8 cellular contexts compared by ENCODE assay signal in the genomic region with DNA sequence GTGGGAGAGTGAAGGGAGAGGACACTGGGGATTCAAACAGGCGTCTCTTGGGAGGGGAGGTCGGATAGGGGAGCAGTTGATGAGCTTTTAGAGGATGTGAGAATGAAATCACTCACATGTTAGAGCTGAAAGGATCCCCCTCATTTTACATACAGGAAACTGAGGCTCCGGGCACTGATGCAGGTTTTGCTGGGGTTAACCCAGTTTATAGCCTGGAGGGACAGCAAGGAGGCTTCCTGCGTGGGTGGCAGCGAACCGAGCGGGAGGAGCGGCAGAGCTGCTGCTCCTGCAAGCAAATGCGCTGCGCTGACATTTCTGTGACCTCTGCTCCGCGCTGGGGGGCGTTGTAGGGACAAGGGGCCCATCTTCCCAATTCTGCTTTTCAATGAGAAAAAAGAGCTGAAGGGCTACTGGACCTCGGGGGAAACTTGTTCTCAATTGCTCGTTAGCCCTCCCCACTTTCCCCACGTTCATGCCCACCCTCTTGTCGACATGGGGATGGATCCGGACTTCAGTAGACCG. TPM values are rescaled to one million over a fixed set of nuclear protein-coding genes. Genes with fewer than 3 reads are reported as not detected.
DNase-seq lines count a peak whose midpoint lies in the region; ATAC-seq, FAIRE-seq and TF ChIP-seq lines count a peak whose summit lies in the region.

No MANE protein-coding gene starts in this region.

- peaks cover 98% of the 10 kb centered on the region for H3K27me3 ChIP-seq in CD4-positive, alpha-beta T cell (ENCODE audit: control insufficient read depth, insufficient read depth, low read length)
- H3K27me3 ChIP-seq in GM12878 (replicated peaks in 1 of 2; ENCODE audit: control insufficient read depth in 2 of 2, insufficient read depth in 2 of 2, low read length in 1 of 2), result peaks cover 0 to 7% of the 10 kb centered on the region in 2 experiments

- H3K9me3 ChIP-seq in CD4-positive, alpha-beta T cell (ENCODE audit: control insufficient read depth, low read length), result peaks cover 9% of the 10 kb centered on the region
- H3K9me3 ChIP-seq in GM12878 (replicated peaks; ENCODE audit: control insufficient read depth, insufficient read depth, low read length), result no peaks in the 10 kb centered on the region; the same call in 2 of the 3 replicates

- H3K27ac ChIP-seq in CD4-positive, alpha-beta T cell (ENCODE audit: low read depth, low read length), result no peak overlapping the region
- peak overlapping the region; percentile 62 for H3K27ac ChIP-seq in GM12878 (ENCODE audit: control insufficient read depth, insufficient read depth)

- no peak for DNase-seq in CD4-positive, alpha-beta T cell
- DNase-seq in GM12878 (ENCODE audit: low read depth, low spot score), result peak; percentile 65
- DNase-seq in stimulated activated effector memory CD8-positive, alpha-beta T cell treated with anti-CD3 and anti-CD28 coated beads, Interleukin-12 subunit alpha, Interleukin-12 subunit beta, amount 100 ng/mL, for 72 hours (ENCODE audit: low spot score in 2 of 2), result peak in 1 of 2 donors; percentile 53
- no peak for DNase-seq in glomerular visceral epithelial cell (ENCODE audit: extremely low spot score)
- no peak for DNase-seq in stimulated activated CD4-positive, alpha-beta T cell treated with anti-CD3 and anti-CD28 coated beads, Interleukin-4, amount 100 ng/mL, for 1 hour
- no peak for DNase-seq in activated CD4-positive, CD25-positive, alpha-beta regulatory T cell treated with anti-CD3 and anti-CD28 coated beads, Interleukin-2, amount 50 U/mL, for 72 hours

- peaks cover 7% of the 10 kb centered on the region for H3K4me1 ChIP-seq in GM12878 (ENCODE audit: control insufficient read depth, insufficient read depth, low read length)

- H3K4me3 Mint-ChIP-seq in CD4-positive, alpha-beta T cell, result peak overlapping the region; percentile 63
- H3K4me3 Mint-ChIP-seq in stimulated activated effector memory CD8-positive, alpha-beta T cell treated with anti-CD3 and anti-CD28 coated beads, Interleukin-12 subunit alpha, Interleukin-12 subunit beta, amount 100 ng/mL, for 72 hours, result peak overlapping the region; percentile 91

- H3K27ac Mint-ChIP-seq in CD4-positive, alpha-beta T cell, result no peak overlapping the region
- no peak overlapping the region for H3K27ac Mint-ChIP-seq in stimulated activated effector memory CD8-positive, alpha-beta T cell treated with anti-CD3 and anti-CD28 coated beads, Interleukin-12 subunit alpha, Interleukin-12 subunit beta, amount 100 ng/mL, for 72 hours

- TF ChIP-seq POLR2A in GM12878 (IDR thresholded peaks at IDR 0.05; ENCODE audit: low read depth, low read length), result no peak; the same call in 1 of the 2 replicates

- intact Hi-C loops in CD4-positive, alpha-beta T cell (cut with DNase I, micrococcal nuclease), result no loop called here
- intact Hi-C loops in GM12878 (cut with micrococcal nuclease; ENCODE audit: unreplicated experiment), result no loop called here

- peak overlapping the region; percentile 80 for H3K4me3 ChIP-seq in GM12878

- POLR2A ChIA-PET in CD4-positive, alpha-beta T cell (lab: Charles Lee), result interaction anchor here (2.4 kb wide), 1 partner anchor 231 kb away, joined by 5 read pairs; a partner anchor contains a TSS
- POLR2A ChIA-PET in GM12878 (lab: Charles Lee), result interaction anchor here (1.0 to 4.6 kb wide), 14 partner anchors 188 to 285 kb away, joined by 3 to 55 read pairs (median 8); a partner anchor contains a TSS

- TF ChIP-seq RAD21 in GM12878 (IDR thresholded peaks at IDR 0.05; ENCODE audit: insufficient read depth, low read depth, low read length), result peak; percentile 0; the same call in 1 of the 2 replicates

- CTCF ChIA-PET in CD4-positive, alpha-beta T cell (lab: Charles Lee), result no interaction called here
- CTCF ChIA-PET in GM12878 (lab: Yijun Ruan, JAX), result interaction anchor here (0.8 to 13.9 kb wide), 11 partner anchors 110 to 557 kb away, joined by 3 to 221 read pairs (median 4); a partner anchor contains a TSS

- no peaks in the 10 kb centered on the region for H4K20me1 ChIP-seq in GM12878 (ENCODE audit: control insufficient read depth, insufficient read depth)

- H3K79me2 ChIP-seq in GM12878 (ENCODE audit: control insufficient read depth, insufficient read depth, low read length), result no peaks in the 10 kb centered on the region

- H3K9ac ChIP-seq in GM12878 (ENCODE audit: control insufficient read depth, insufficient read depth, low read length), result peak overlapping the region; percentile 60

- TF ChIP-seq EP300 in GM12878 (IDR thresholded peaks at IDR 0.05; ENCODE audit: borderline replicate concordance in 1 of 2, control insufficient read depth in 1 of 2, low read depth in 2 of 2, low read length in 2 of 2), result peak; percentile 33 to 34; a peak in 1 of 4 replicates

- no peaks in the 10 kb centered on the region for H3K36me3 ChIP-seq in GM12878 (ENCODE audit: control insufficient read depth in 2 of 2, insufficient read depth in 2 of 2, low read length in 1 of 2)

- peak overlapping the region; percentile 99 for H3K4me2 ChIP-seq in GM12878 (ENCODE audit: control insufficient read depth, insufficient read depth)

- FAIRE-seq in GM12878 (lab: Jason Lieb, UNC), result no peak

- SMC1A ChIA-PET in GM12878 (lab: Charles Lee; ENCODE audit: uncharacterized antibody, unreplicated experiment), result interaction anchor here (0.6 to 10.6 kb wide), 29 partner anchors 11 to 1316 kb away, joined by 3 to 124 read pairs (median 4); a partner anchor contains a TSS

- peaks cover 3% of the 10 kb centered on the region for H3K9me3 Mint-ChIP-seq in CD4-positive, alpha-beta T cell
- H3K9me3 Mint-ChIP-seq in stimulated activated effector memory CD8-positive, alpha-beta T cell treated with anti-CD3 and anti-CD28 coated beads, Interleukin-12 subunit alpha, Interleukin-12 subunit beta, amount 100 ng/mL, for 72 hours, result no peaks in the 10 kb centered on the region

- WGBS in GM12878 (ENCODE audit: insufficient coverage, insufficient replicate concordance, low lambda C conversion rate, missing lambda C conversion rate), result under 1% methylated on average over 19 of the region's 19 CpGs

- BruUV-seq in GM12878 (replicated peaks; lab: Mats Ljungman, UMichigan), result no TSS peak

- H2AFZ ChIP-seq in GM12878 (ENCODE audit: control insufficient read depth, low read depth, low read length), result peak overlapping the region; percentile 67

- peaks cover 80% of the 10 kb centered on the region for H3K4me1 Mint-ChIP-seq in CD4-positive, alpha-beta T cell (ENCODE audit: low read depth)
- peaks cover 55% of the 10 kb centered on the region for H3K4me1 Mint-ChIP-seq in stimulated activated effector memory CD8-positive, alpha-beta T cell treated with anti-CD3 and anti-CD28 coated beads, Interleukin-12 subunit alpha, Interleukin-12 subunit beta, amount 100 ng/mL, for 72 hours

- in situ Hi-C loops in GM12878 (cut with MboI), result no loop called here

- RAD21 ChIA-PET in GM12878 (lab: Charles Lee; ENCODE audit: unreplicated experiment), result interaction anchor here (0.6 to 4.1 kb wide), 16 partner anchors 31 to 573 kb away, joined by 3 to 38 read pairs (median 4); a partner anchor contains a TSS

- peaks cover 100% of the 10 kb centered on the region for H3K27me3 Mint-ChIP-seq in CD4-positive, alpha-beta T cell

- no peak for ATAC-seq in CD4-positive, alpha-beta T cell (ENCODE audit: poor library complexity)
- ATAC-seq in GM19023 (IDR thresholded peaks at IDR 0.05; ENCODE audit: unreplicated experiment) (peak; percentile 21), HG03280 (IDR thresholded peaks at IDR 0.05; ENCODE audit: unreplicated experiment) (peak; percentile 7), GM12878 (peak; percentile 23)
- ATAC-seq in stimulated activated effector memory CD8-positive, alpha-beta T cell treated with anti-CD3 and anti-CD28 coated beads, Interleukin-12 subunit alpha, Interleukin-12 subunit beta, amount 100 ng/mL, for 72 hours, result no peak

- no peak for TF ChIP-seq CTCF in CD4-positive, alpha-beta T cell (IDR thresholded peaks at IDR 0.05)
- peak; percentile 18 to 29 (median 19); a peak in 4 of 6 replicates for TF ChIP-seq CTCF in GM12878 (IDR thresholded peaks at IDR 0.05 in 2 of 3, conservative IDR thresholded peaks at IDR 0.05 in 1 of 3; ENCODE audit: control insufficient read depth in 2 of 3, extremely low read depth in 1 of 3, insufficient read depth in 1 of 3, low read depth in 3 of 3, low read length in 3 of 3)

- no peaks in the 10 kb centered on the region for H3K36me3 Mint-ChIP-seq in CD4-positive, alpha-beta T cell (ENCODE audit: low read depth)
- H3K36me3 Mint-ChIP-seq in stimulated activated effector memory CD8-positive, alpha-beta T cell treated with anti-CD3 and anti-CD28 coated beads, Interleukin-12 subunit alpha, Interleukin-12 subunit beta, amount 100 ng/mL, for 72 hours, result no peaks in the 10 kb centered on the region

TF ChIP-seq in GM12878, 131 proteins besides CTCF, POLR2A, EP300 and RAD21 (continues in another document):
- TF ChIP-seq ZNF24 (IDR thresholded peaks at IDR 0.05) (no peak), YBX1 (IDR thresholded peaks at IDR 0.05) (peak; percentile 95; the same call in 1 of the 2 replicates), BCL11A (IDR thresholded peaks at IDR 0.05; ENCODE audit: low read depth, low read length) (no peak), EED (IDR thresholded peaks at IDR 0.05; ENCODE audit: low read depth) (0 out of 2 replicates have a peak, but pooled peaks have one; percentile 48), EZH2 (IDR thresholded peaks at IDR 0.05; ENCODE audit: borderline replicate concordance, control insufficient read depth, low read depth, low read length) (no peak), MTA2 (IDR thresholded peaks at IDR 0.05; ENCODE audit: low read depth) (peak; percentile 64; the same call in 1 of the 2 replicates), SMAD5 (IDR thresholded peaks at IDR 0.05; ENCODE audit: low read depth) (0 out of 2 replicates have a peak, but pooled peaks have one; percentile 51), ESRRA (IDR thresholded peaks at IDR 0.05; ENCODE audit: low read length) (no peak)

RNA-seq across cellular contexts. Expression of a gene that starts 1.1 kb away (rescaled TPM):
- not detected for total RNA-seq in CD4-positive, alpha-beta T cell
- 4.6 and 4.8 TPM in 2 replicates for total RNA-seq in GM12878 (2013; cell fraction: nucleolus; rRNA removed)
- total RNA-seq in GM12878 (2014; rRNA removed), result 2.2 and 2.6 TPM in 2 replicates
- 1.1 and 1.6 TPM in 2 replicates for total RNA-seq in GM12878 (2014; rRNA removed; fragmentation: Illumina TruSeq; extraction: Trizol)
- 1.9 and 2.9 TPM in 2 replicates for total RNA-seq in GM12878 (2021)
- polyA plus RNA-seq in GM12878 (2011; ENCODE audit: low read depth), result 0.41 TPM
- 1.2 and 1.4 TPM in 2 replicates for polyA plus RNA-seq in GM12878 (2011; rRNA removed)
- polyA plus RNA-seq in GM12878 (2011; cell fraction: cytosol; rRNA removed), result 0.82 and 1.2 TPM in 2 replicates
- polyA plus RNA-seq in GM12878 (2011; cell fraction: nucleus; rRNA removed), result 1.8 and 2.7 TPM in 2 replicates
- polyA plus RNA-seq in GM12878 (2012), result 1.4 and 2.1 TPM in 2 replicates
- polyA plus RNA-seq in GM12878 (2014; fragmentation: Illumina TruSeq; extraction: Trizol), result 1.2 and 1.9 TPM in 2 replicates
- polyA plus RNA-seq in GM12878 (2014; fragmentation: Nextera tagmentation; extraction: Ambion mirVana), result under 1 TPM; 0.53 to 0.68 TPM
- polyA plus RNA-seq in GM12878 (2014; rRNA removed), result 2.2 and 3.3 TPM in 2 replicates
- under 1 TPM; 0.66 to 0.92 TPM for polyA plus RNA-seq in GM12878 (2016; fragmentation: Nextera tagmentation; extraction: Ambion mirVana)
- 0.59 and 0.67 TPM in 2 replicates for polyA minus RNA-seq in GM12878 (2011; rRNA and poly(A)+ RNA removed)
- polyA minus RNA-seq in GM12878 (2011; cell fraction: cytosol; rRNA and poly(A)+ RNA removed), result 0.52 TPM in 1 of 2 replicates, not detected in the other
- 0.48 TPM in 2 replicates for polyA minus RNA-seq in GM12878 (2011; cell fraction: nucleus; rRNA and poly(A)+ RNA removed)

Comparison
In these comparisons a context has a peak if more than half of its experiments do, and no peak if none do; other contexts are left out.
1. ATAC-seq: peak in GM19023 (single experiment), HG03280 (single experiment) and GM12878 (single experiment); none in CD4-positive, alpha-beta T cell (single experiment) and stimulated activated effector memory CD8-positive, alpha-beta T cell treated with anti-CD3 and anti-CD28 coated beads, Interleukin-12 subunit alpha, Interleukin-12 subunit beta, amount 100 ng/mL, for 72 hours (single experiment).